Comparison of ENCODE assay signal across 24 cellular contexts in the genomic region with DNA sequence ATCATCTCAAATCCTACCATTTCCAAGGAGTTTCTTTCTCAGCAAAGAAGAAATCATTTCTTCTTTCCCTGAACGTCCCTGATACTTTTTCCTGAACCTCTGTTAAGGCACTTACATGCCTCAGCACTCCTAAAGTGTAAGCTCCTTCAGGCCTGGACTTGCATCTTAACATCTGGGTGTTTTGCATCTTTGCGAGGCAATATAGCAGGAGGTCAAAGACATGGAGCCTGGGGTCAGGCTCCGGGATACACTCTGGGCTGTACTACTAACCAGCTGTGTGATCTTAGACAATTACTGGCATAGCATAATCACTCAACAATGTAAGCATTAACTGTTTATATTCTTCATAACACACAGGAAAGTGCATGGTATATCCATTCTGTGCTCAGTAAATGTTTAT.
"Had no signal": no experiment of that assay in that cellular context is flagged by ENCODE, and none has a peak within 500 bp of the region (broad histone marks: within the 10 kb centered on the region; RNA-seq: fewer than 3 reads in every experiment).

No MANE protein-coding gene starts in this region.

- H3K4me1 ChIP-seq: colonic mucosa, heart left ventricle, psoas muscle, spleen, testis, tibial nerve, upper lobe of right lung had no signal

- H3K9me3 ChIP-seq: colonic mucosa, heart left ventricle, mucosa of descending colon, psoas muscle, spleen, testis, tibial nerve, upper lobe of right lung had no signal

- H2AFZ ChIP-seq: neural progenitor cell, parathyroid adenoma had no signal

- H3K4me2 ChIP-seq: neural progenitor cell had no signal

- H3K9ac ChIP-seq: neural progenitor cell, parathyroid adenoma had no signal

- DNase-seq: caudate nucleus; colonic mucosa; dermis blood vessel endothelial cell; effector CD4-positive, alpha-beta T cell; endodermal cell; heart left ventricle; hippocampal formation; kidney glomerular epithelial cell; mucosa of descending colon; natural killer cell; nucleus accumbens; psoas muscle; retina; spleen; stimulated activated CD4-positive, alpha-beta T cell treated with anti-CD3 and anti-CD28 coated beads, Interleukin-15, amount 100 ng/mL, for 24 hours; stimulated activated CD4-positive, alpha-beta T cell treated with anti-CD3 and anti-CD28 coated beads, Interleukin-1b, Interleukin-23, amount 100 ng/mL, for 48 hours; stimulated activated CD4-positive, alpha-beta T cell treated with anti-CD3 and anti-CD28 coated beads, Interleukin-4, amount 100 ng/mL, for 24 hours; testis; upper lobe of right lung had no signal

- H3K4me3 ChIP-seq: colonic mucosa, heart left ventricle, mucosa of descending colon, neural progenitor cell, psoas muscle, spleen, testis, tibial nerve, upper lobe of right lung had no signal

- H3K27ac ChIP-seq: colonic mucosa, heart left ventricle, neural progenitor cell, psoas muscle, spleen, testis, tibial nerve, upper lobe of right lung had no signal

- H3K27me3 ChIP-seq: colonic mucosa, heart left ventricle, neural progenitor cell, spleen, testis, tibial nerve, upper lobe of right lung had no signal

- H3K36me3 ChIP-seq: colonic mucosa, heart left ventricle, neural progenitor cell, spleen, tibial nerve, upper lobe of right lung had no signal

- ATAC-seq: esophagus mucosa; heart left ventricle; mucosa of descending colon; natural killer cell; psoas muscle; stimulated activated memory B cell treated with anti-CD40 and anti-IgM and Interleukin-4, amounts not matched to agents 10 μg/mL and 1 μg/mL and 100 μg/mL, for 72 hours; upper lobe of right lung had no signal
